Comparison of ENCODE assay signal across 12 cellular contexts in the genomic region with DNA sequence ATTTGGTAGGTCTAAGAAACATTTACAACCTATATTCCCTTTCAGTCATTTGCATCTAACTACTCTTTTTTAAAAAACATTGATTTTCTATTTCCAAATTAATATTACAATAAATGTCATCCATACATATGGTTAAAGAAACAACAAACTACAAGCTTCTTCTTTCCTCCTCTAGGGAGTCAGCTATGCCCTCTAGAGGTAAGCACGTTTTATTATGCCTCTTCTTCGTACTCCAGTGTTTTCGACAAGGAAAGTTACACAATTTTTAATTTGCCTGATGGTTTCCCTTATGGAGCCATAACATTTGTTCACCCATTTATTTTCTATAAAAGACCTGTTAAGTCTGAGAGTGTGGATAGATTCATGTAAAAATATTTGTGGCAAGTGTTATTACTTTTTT.
A peak's percentile ranks its signal among the peaks of the same experiment; 100 is the strongest.
DNase-seq lines count a peak whose midpoint lies in the region; ATAC-seq lines count a peak whose summit lies in the region.
"Had no signal": no experiment of that assay in that cellular context is flagged by ENCODE, and none has a peak within 500 bp of the region (broad histone marks: within the 10 kb centered on the region; RNA-seq: fewer than 3 reads in every experiment).

No MANE protein-coding gene starts in this region.

- DNase-seq in NCI-H2107 treated with DMSO at 0.1 percent for 48 hours (lab: John Stamatoyannopoulos, UW; ENCODE audit: unreplicated experiment) (peak; percentile 83), NCI-H2107 (lab: John Stamatoyannopoulos, UW) (no peak), NCI-H460 (ENCODE audit: extremely low read depth, low read depth) (peak; percentile 22), T47D (ENCODE audit: low read depth in 1 of 2, low spot score in 1 of 2) (peak; percentile 26 to 60), pons (ENCODE audit: low spot score) (peak; percentile 48), T-helper 1 cell (no peak)
- DNase-seq in NK-92 treated with Interleukin-12 subunit alpha and Interleukin-12 subunit beta, amount 100 ng/mL, for 24 hours (lab: John Stamatoyannopoulos, UW), result no peak
- DNase-seq: activated CD4-positive, alpha-beta T cell treated with anti-CD3 and anti-CD28 coated beads for 1 hour; heart left ventricle; KBM-7; nucleus accumbens had no signal

- ATAC-seq in GM21737 (IDR thresholded peaks at IDR 0.05; ENCODE audit: unreplicated experiment), result no peak
- ATAC-seq: heart left ventricle had no signal

- in situ Hi-C loops in T47D (cut with HindIII; ENCODE audit: low pct_unique_long_range_greater_than_20kb, low sequenced_read_pairs), result no loop called here

Comparison
In these comparisons a context has a peak if more than half of its experiments do, and no peak if none do; other contexts are left out.
1. DNase-seq: peak in NCI-H2107 treated with DMSO at 0.1 percent for 48 hours (single experiment), NCI-H460 (single experiment), T47D (2 of 2) and pons (single experiment); none in NCI-H2107 (single experiment), NK-92 treated with Interleukin-12 subunit alpha and Interleukin-12 subunit beta, amount 100 ng/mL, for 24 hours (single experiment) and T-helper 1 cell (0 of 5).